In the genomic region with DNA sequence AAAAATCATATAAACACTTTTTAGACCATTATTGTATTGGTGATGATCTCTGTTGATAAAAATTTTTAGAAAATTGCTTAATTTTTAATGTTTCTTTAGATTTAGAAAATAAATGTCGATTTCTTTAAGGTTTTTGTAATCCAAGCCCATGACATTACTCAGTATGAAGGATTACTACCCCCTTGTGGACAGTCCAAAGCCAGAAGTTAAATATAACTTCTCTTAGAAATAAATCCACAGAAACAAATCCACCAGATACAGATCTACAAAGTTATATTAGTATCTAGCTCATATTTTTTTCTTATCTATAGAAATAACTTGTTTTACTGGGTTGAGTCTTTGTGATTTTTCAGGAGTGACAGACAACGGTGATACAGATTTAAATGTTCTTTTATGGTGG, we compare ENCODE assay signal across 1 cellular context.
TF ChIP-seq lines count a peak whose summit lies in the region.

No MANE protein-coding gene starts in this region.

TF ChIP-seq in HCT116, 20 proteins besides CTCF, POLR2A, EP300 and RAD21 (continued from another document):
- TF ChIP-seq, protein P1, sequence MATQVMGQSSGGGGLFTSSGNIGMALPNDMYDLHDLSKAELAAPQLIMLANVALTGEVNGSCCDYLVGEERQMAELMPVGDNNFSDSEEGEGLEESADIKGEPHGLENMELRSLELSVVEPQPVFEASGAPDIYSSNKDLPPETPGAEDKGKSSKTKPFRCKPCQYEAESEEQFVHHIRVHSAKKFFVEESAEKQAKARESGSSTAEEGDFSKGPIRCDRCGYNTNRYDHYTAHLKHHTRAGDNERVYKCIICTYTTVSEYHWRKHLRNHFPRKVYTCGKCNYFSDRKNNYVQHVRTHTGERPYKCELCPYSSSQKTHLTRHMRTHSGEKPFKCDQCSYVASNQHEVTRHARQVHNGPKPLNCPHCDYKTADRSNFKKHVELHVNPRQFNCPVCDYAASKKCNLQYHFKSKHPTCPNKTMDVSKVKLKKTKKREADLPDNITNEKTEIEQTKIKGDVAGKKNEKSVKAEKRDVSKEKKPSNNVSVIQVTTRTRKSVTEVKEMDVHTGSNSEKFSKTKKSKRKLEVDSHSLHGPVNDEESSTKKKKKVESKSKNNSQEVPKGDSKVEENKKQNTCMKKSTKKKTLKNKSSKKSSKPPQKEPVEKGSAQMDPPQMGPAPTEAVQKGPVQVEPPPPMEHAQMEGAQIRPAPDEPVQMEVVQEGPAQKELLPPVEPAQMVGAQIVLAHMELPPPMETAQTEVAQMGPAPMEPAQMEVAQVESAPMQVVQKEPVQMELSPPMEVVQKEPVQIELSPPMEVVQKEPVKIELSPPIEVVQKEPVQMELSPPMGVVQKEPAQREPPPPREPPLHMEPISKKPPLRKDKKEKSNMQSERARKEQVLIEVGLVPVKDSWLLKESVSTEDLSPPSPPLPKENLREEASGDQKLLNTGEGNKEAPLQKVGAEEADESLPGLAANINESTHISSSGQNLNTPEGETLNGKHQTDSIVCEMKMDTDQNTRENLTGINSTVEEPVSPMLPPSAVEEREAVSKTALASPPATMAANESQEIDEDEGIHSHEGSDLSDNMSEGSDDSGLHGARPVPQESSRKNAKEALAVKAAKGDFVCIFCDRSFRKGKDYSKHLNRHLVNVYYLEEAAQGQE (IDR thresholded peaks at IDR 0.05; ENCODE audit: low read depth) = no peak
- no peak for TF ChIP-seq EZH2 (IDR thresholded peaks at IDR 0.05)
TF ChIP-seq in HCT116: peak in this region for 0.
